8 cellular contexts compared by ENCODE assay signal in the genomic region with DNA sequence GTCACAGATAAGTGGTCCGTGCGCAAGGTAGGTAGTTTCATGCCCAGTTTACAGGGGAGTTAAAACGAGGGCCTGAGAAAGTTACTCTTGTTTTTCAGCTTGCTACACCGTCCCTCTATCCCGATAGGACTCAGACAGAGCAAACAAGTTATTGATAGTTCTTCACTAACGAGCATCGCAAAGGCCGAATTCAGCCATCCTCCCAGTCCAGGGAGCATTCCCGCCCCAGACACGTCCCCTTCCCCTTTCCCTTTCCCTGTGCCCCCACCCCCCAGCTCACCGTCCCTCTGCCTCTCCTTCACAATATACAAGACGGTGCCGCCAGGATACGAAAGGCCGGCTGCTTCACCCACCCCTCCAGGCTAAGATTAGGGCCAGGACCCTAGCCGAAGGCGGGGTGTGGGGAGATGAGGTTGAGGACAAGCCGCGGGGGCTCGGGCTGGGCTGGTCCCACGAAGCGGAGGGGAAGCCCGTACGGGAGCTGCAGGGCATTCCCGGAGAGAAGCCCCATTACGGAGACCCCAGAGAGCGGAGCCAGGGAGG. TPM values are rescaled to one million over a fixed set of nuclear protein-coding genes. Genes with fewer than 3 reads are reported as not detected.
DNase-seq lines count a peak whose midpoint lies in the region; ATAC-seq and TF ChIP-seq lines count a peak whose summit lies in the region.

No MANE protein-coding gene starts in this region.

- H4K20me1 ChIP-seq in GM23338 (replicated peaks; ENCODE audit: insufficient read depth) (peaks cover 21% of the 10 kb centered on the region), osteoblast (ENCODE audit: insufficient read depth, low read length) (peaks cover 20% of the 10 kb centered on the region)

- H3K36me3 ChIP-seq in GM23338 (ENCODE audit: insufficient read depth) (peaks cover 10% of the 10 kb centered on the region; the same call in 1 of the 2 replicates), osteoblast (ENCODE audit: insufficient read depth, low read length) (peaks cover 14% of the 10 kb centered on the region)

- H3K27me3 Mint-ChIP-seq in GM23338 (ENCODE audit: insufficient read depth, low read depth, poor library complexity) = peaks cover 32% of the 10 kb centered on the region
- H3K27me3 Mint-ChIP-seq in T-helper 2 cell treated with Interferon-gamma antibody and Interleukin-4, amounts not matched to agents 5 μg/mL and 100 μg/mL, for 36 hours (ENCODE audit: low read depth) = no peaks in the 10 kb centered on the region

- DNase-seq in AG08395 (ENCODE audit: low spot score) (peak; percentile 6), GM23338 (ENCODE audit: low spot score) (peak; percentile 59), fibroblast of the aortic adventitia (ENCODE audit: low read depth) (peak; percentile 22), osteoblast (ENCODE audit: insufficient read length, low spot score, missing footprints) (no peak), cerebellum (ENCODE audit: low spot score) (no peak), NCI-H69 (lab: John Stamatoyannopoulos, UW) (no peak)
- DNase-seq in T-helper 2 cell treated with Interferon-gamma antibody and Interleukin-4, amounts not matched to agents 5 μg/mL and 100 μg/mL, for 36 hours (ENCODE audit: low spot score) = no peak

- no peaks in the 10 kb centered on the region for H3F3A ChIP-seq in GM23338 (replicated peaks; ENCODE audit: low read depth)

- H3K27ac Mint-ChIP-seq in GM23338 = peak overlapping the region; percentile 86; the same call in 1 of the 2 replicates
- peak overlapping the region; percentile 93 for H3K27ac Mint-ChIP-seq in T-helper 2 cell treated with Interferon-gamma antibody and Interleukin-4, amounts not matched to agents 5 μg/mL and 100 μg/mL, for 36 hours

- H3K4me1 ChIP-seq in GM23338 (ENCODE audit: insufficient read depth) = no peaks in the 10 kb centered on the region; the same call in 1 of the 2 replicates
- peaks cover 9% of the 10 kb centered on the region for H3K4me1 ChIP-seq in osteoblast (ENCODE audit: insufficient read depth, low read length)

- H3K4me3 ChIP-seq in GM23338 (peak overlapping the region; percentile 99), fibroblast of the aortic adventitia (ENCODE audit: low read depth, low read length) (peak overlapping the region; percentile 96), osteoblast (ENCODE audit: insufficient read depth, low read length) (peak overlapping the region; percentile 99)

- H3K4me3 Mint-ChIP-seq in GM23338 = peak overlapping the region; percentile 99
- peak overlapping the region; percentile 99 for H3K4me3 Mint-ChIP-seq in T-helper 2 cell treated with Interferon-gamma antibody and Interleukin-4, amounts not matched to agents 5 μg/mL and 100 μg/mL, for 36 hours

- TF ChIP-seq CTCF in GM23338 (conservative IDR thresholded peaks at IDR 0.05; ENCODE audit: low read depth in 2 of 2) = no peak
- TF ChIP-seq CTCF in fibroblast of the aortic adventitia (IDR thresholded peaks at IDR 0.05; ENCODE audit: insufficient read depth, low read length) = no peak
- no peak for TF ChIP-seq CTCF in osteoblast (IDR thresholded peaks at IDR 0.05; ENCODE audit: extremely low read depth, low read depth, low read length)

- peaks cover 29% of the 10 kb centered on the region for H3K36me3 Mint-ChIP-seq in GM23338 (ENCODE audit: low read depth)
- peaks cover 21% of the 10 kb centered on the region for H3K36me3 Mint-ChIP-seq in T-helper 2 cell treated with Interferon-gamma antibody and Interleukin-4, amounts not matched to agents 5 μg/mL and 100 μg/mL, for 36 hours (ENCODE audit: low read depth)

- H3K27ac ChIP-seq in GM23338 (ENCODE audit: low read depth) (peak overlapping the region; percentile 91), osteoblast (ENCODE audit: low read depth, low read length) (peak overlapping the region; percentile 77)

- H2AFZ ChIP-seq in GM23338 (peak overlapping the region; percentile 99), osteoblast (ENCODE audit: low read length) (peak overlapping the region; percentile 97)

- H3K9me3 Mint-ChIP-seq in GM23338 = no peaks in the 10 kb centered on the region
- no peaks in the 10 kb centered on the region for H3K9me3 Mint-ChIP-seq in T-helper 2 cell treated with Interferon-gamma antibody and Interleukin-4, amounts not matched to agents 5 μg/mL and 100 μg/mL, for 36 hours

- peaks cover 52% of the 10 kb centered on the region for H3K79me2 ChIP-seq in GM23338 (replicated peaks; ENCODE audit: insufficient read depth)
- H3K79me2 ChIP-seq in osteoblast (ENCODE audit: insufficient read depth, low read length) = peaks cover 47% of the 10 kb centered on the region

- peak overlapping the region; percentile 94 for H3K4me2 ChIP-seq in GM23338
- H3K4me2 ChIP-seq in osteoblast (ENCODE audit: insufficient read depth, low read length) = peak overlapping the region; percentile 93

- no peaks in the 10 kb centered on the region for H3K9me3 ChIP-seq in osteoblast (ENCODE audit: low read depth, low read length)

- H3K9me2 ChIP-seq in GM23338 (ENCODE audit: insufficient read depth) = no peaks in the 10 kb centered on the region

- peaks cover 38% of the 10 kb centered on the region for H3K27me3 ChIP-seq in GM23338 (ENCODE audit: insufficient read depth)
- H3K27me3 ChIP-seq in osteoblast (ENCODE audit: insufficient read depth, low read length) = no peaks in the 10 kb centered on the region

- peaks cover 6% of the 10 kb centered on the region for H3K4me1 Mint-ChIP-seq in GM23338
- peaks cover 21% of the 10 kb centered on the region for H3K4me1 Mint-ChIP-seq in T-helper 2 cell treated with Interferon-gamma antibody and Interleukin-4, amounts not matched to agents 5 μg/mL and 100 μg/mL, for 36 hours (ENCODE audit: low read depth)

- ATAC-seq in GM23338 (peak; percentile 26), HG02588 (IDR thresholded peaks at IDR 0.05; ENCODE audit: unreplicated experiment) (no peak)

TF ChIP-seq in GM23338, 12 proteins besides CTCF, POLR2A, EP300 and RAD21 (continues in another document):
- no peak for TF ChIP-seq POLR2AphosphoS5 (IDR thresholded peaks at IDR 0.05; ENCODE audit: low read depth)
- TF ChIP-seq CREB1 (CRISPR knock-in tag; IDR thresholded peaks at IDR 0.05; ENCODE audit: low read depth) = no peak
- TF ChIP-seq STAT1 (IDR thresholded peaks at IDR 0.05; ENCODE audit: unreplicated experiment) = no peak
- no peak for TF ChIP-seq JUNB (IDR thresholded peaks at IDR 0.05; ENCODE audit: unreplicated experiment)

RNA-seq across cellular contexts. Expression of a gene that starts 0.6 kb away (rescaled TPM):
- 87.2 and 87.4 TPM in 2 replicates for total RNA-seq in GM23338 (2014; rRNA removed; shearing (Covaris generic))
- polyA plus RNA-seq in GM23338 (2016; fragmentation: Nextera tagmentation; extraction: Ambion mirVana) = 52.3 and 53.7 TPM in 2 replicates
- 33.7 and 81.8 TPM in 2 replicates for total RNA-seq in fibroblast of the aortic adventitia (ENCODE audit: low replicate concordance)
- total RNA-seq in osteoblast = 61.9 and 69.5 TPM in 2 replicates
- 69.3 TPM for total RNA-seq in cerebellum

RNA-seq across cellular contexts. Expression of a gene that starts 4.3 kb away (rescaled TPM):
- 6.7 and 7.9 TPM in 2 replicates for total RNA-seq in GM23338 (2014; rRNA removed; shearing (Covaris generic))
- polyA plus RNA-seq in GM23338 (2016; fragmentation: Nextera tagmentation; extraction: Ambion mirVana) = 2.0 and 2.5 TPM in 2 replicates
- total RNA-seq in fibroblast of the aortic adventitia (ENCODE audit: low replicate concordance) = 9.3 and 19.9 TPM in 2 replicates
- 8.3 and 14.1 TPM in 2 replicates for total RNA-seq in osteoblast
- total RNA-seq in cerebellum = 43.6 TPM

RNA-seq across cellular contexts. Expression of a gene that starts 27.4 kb away (rescaled TPM):
- 43.4 and 44.3 TPM in 2 replicates for total RNA-seq in GM23338 (2014; rRNA removed; shearing (Covaris generic))
- 181 and 193 TPM in 2 replicates for polyA plus RNA-seq in GM23338 (2016; fragmentation: Nextera tagmentation; extraction: Ambion mirVana)
- total RNA-seq in fibroblast of the aortic adventitia (ENCODE audit: low replicate concordance) (17.0 and 44.2 TPM in 2 replicates), osteoblast (7.1 and 8.0 TPM in 2 replicates), cerebellum (4.9 TPM)

RNA-seq across cellular contexts. Expression of a gene that starts 27.6 kb away (rescaled TPM):
- 50.1 and 67.7 TPM in 2 replicates for total RNA-seq in GM23338 (2014; rRNA removed; shearing (Covaris generic))
- 194 and 206 TPM in 2 replicates for polyA plus RNA-seq in GM23338 (2016; fragmentation: Nextera tagmentation; extraction: Ambion mirVana)
- 23.2 and 51.9 TPM in 2 replicates for total RNA-seq in fibroblast of the aortic adventitia (ENCODE audit: low replicate concordance)
- 31.5 and 34.7 TPM in 2 replicates for total RNA-seq in osteoblast
- total RNA-seq in cerebellum = 31.9 TPM

RNA-seq across cellular contexts. Expression of a gene that starts 55.4 kb away (rescaled TPM):
- 34.0 and 41.4 TPM in 2 replicates for total RNA-seq in GM23338 (2014; rRNA removed; shearing (Covaris generic))
- polyA plus RNA-seq in GM23338 (2016; fragmentation: Nextera tagmentation; extraction: Ambion mirVana) = 26.8 and 30.1 TPM in 2 replicates
- total RNA-seq in fibroblast of the aortic adventitia (ENCODE audit: low replicate concordance) = 49.3 and 76.5 TPM in 2 replicates
- 61.3 and 63.0 TPM in 2 replicates for total RNA-seq in osteoblast
- total RNA-seq in cerebellum = 34.5 TPM

Comparison
In these comparisons a context has a peak if more than half of its experiments do, and no peak if none do; other contexts are left out.
1. DNase-seq: peak in AG08395 (single experiment), GM23338 (single experiment) and fibroblast of the aortic adventitia (single experiment); none in T-helper 2 cell treated with Interferon-gamma antibody and Interleukin-4, amounts not matched to agents 5 μg/mL and 100 μg/mL, for 36 hours (single experiment), osteoblast (single experiment), cerebellum (single experiment) and NCI-H69 (single experiment).
2. Peak in every context shown above with its lines, with median percentiles within 50 percentile points of each other: H3K4me3 ChIP-seq.